Comparison of ENCODE assay signal across 1 cellular context in the genomic region with DNA sequence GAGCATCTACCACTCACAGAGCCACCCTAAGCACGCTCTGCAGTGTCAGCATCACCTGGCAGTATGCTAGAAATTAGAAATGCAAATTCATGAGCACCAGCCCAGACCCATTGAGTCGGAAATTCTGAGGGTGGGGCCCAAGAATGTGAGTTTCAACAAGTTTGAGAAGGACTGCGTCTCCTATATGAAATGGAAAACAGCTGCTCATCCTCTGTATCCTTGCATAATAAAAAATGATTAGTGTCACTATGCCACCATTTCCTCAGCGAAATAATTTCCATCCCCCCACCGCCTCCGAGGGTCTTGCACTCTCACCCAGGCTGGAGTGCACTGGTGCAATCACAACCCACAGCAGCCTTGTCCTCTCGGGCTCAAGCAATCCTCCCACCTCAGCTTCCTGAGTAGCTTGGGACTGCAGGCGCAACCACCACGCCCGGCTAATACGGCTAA.
TF ChIP-seq lines count a peak whose summit lies in the region.

No MANE protein-coding gene starts in this region.

TF ChIP-seq in K562, 482 proteins besides CTCF, POLR2A, EP300 and RAD21 (continued from another document):
- TF ChIP-seq, protein P1, sequence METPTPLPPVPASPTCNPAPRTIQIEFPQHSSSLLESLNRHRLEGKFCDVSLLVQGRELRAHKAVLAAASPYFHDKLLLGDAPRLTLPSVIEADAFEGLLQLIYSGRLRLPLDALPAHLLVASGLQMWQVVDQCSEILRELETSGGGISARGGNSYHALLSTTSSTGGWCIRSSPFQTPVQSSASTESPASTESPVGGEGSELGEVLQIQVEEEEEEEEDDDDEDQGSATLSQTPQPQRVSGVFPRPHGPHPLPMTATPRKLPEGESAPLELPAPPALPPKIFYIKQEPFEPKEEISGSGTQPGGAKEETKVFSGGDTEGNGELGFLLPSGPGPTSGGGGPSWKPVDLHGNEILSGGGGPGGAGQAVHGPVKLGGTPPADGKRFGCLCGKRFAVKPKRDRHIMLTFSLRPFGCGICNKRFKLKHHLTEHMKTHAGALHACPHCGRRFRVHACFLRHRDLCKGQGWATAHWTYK (CRISPR knock-in tag; IDR thresholded peaks at IDR 0.05): no peak
- TF ChIP-seq CBX5 (IDR thresholded peaks at IDR 0.05; ENCODE audit: borderline replicate concordance, low read depth): no peak
TF ChIP-seq in K562: peak in this region for 3.
